In the genomic region with DNA sequence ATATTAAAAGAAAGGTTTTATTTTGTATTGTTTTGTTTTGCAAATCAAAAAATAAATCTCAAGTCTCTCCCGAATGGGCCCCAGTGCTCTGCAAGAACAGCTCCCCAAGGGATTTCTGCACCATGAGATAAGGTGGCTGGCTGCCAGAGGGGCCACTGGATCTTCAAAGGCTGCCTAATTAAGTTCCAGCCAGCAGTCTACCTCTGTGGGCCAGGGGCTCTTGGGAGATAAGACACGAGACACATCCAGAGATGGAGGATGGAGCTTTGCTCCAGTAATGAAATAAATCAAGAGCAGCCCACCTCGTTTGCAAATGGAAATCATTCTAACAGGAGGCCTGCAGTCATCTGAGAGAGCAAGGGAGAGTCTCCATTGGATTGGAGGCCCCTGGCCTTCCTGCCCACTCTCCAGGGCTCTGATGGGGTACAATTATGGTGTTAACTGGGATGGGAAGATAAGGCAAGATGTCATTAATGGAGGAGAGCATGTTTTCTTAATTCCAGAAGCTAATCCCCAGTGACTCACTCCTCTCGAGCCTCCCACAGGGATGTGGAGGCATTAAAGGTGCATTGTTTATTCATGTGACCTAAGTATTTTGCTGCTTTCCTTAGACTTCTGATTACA, we compare ENCODE assay signal across 1 cellular context.
TF ChIP-seq lines count a peak whose summit lies in the region.

No MANE protein-coding gene starts in this region.

TF ChIP-seq in HEK293, 187 proteins besides CTCF, POLR2A, EP300 and RAD21 (continued from another document and continues in another):
- TF ChIP-seq, protein P1, sequence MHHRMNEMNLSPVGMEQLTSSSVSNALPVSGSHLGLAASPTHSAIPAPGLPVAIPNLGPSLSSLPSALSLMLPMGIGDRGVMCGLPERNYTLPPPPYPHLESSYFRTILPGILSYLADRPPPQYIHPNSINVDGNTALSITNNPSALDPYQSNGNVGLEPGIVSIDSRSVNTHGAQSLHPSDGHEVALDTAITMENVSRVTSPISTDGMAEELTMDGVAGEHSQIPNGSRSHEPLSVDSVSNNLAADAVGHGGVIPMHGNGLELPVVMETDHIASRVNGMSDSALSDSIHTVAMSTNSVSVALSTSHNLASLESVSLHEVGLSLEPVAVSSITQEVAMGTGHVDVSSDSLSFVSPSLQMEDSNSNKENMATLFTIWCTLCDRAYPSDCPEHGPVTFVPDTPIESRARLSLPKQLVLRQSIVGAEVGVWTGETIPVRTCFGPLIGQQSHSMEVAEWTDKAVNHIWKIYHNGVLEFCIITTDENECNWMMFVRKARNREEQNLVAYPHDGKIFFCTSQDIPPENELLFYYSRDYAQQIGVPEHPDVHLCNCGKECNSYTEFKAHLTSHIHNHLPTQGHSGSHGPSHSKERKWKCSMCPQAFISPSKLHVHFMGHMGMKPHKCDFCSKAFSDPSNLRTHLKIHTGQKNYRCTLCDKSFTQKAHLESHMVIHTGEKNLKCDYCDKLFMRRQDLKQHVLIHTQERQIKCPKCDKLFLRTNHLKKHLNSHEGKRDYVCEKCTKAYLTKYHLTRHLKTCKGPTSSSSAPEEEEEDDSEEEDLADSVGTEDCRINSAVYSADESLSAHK (tag by site-specific recombination; IDR thresholded peaks at IDR 0.05) = no peak
- TF ChIP-seq ZIC2 (tag by site-specific recombination; IDR thresholded peaks at IDR 0.05) = peak; percentile 79
- TF ChIP-seq ZNF366 (tag by site-specific recombination; conservative IDR thresholded peaks at IDR 0.05) = no peak
- TF ChIP-seq ZNF585B (tag by site-specific recombination; IDR thresholded peaks at IDR 0.05) = no peak
- TF ChIP-seq GLIS1 (tag by site-specific recombination; IDR thresholded peaks at IDR 0.05) = peak; percentile 95
- TF ChIP-seq ZNF660 (tag by site-specific recombination; IDR thresholded peaks at IDR 0.05) = no peak
- no peak for TF ChIP-seq ZNF792 (tag by site-specific recombination; IDR thresholded peaks at IDR 0.05)
- TF ChIP-seq ZNF645 (tag by site-specific recombination; IDR thresholded peaks at IDR 0.05) = no peak
- TF ChIP-seq ZNF473 (tag by site-specific recombination; IDR thresholded peaks at IDR 0.05) = no peak
- no peak for TF ChIP-seq ZNF223 (tag by site-specific recombination; IDR thresholded peaks at IDR 0.05)
- TF ChIP-seq ZNF704 (tag by site-specific recombination; IDR thresholded peaks at IDR 0.05) = no peak
- TF ChIP-seq ZNF391 (tag by site-specific recombination; IDR thresholded peaks at IDR 0.05; ENCODE audit: borderline replicate concordance, low read depth) = no peak
- TF ChIP-seq ZBTB17 (tag by site-specific recombination; IDR thresholded peaks at IDR 0.05) = 0 out of 2 replicates have a peak, but pooled peaks have one; percentile 17
- no peak for TF ChIP-seq ZNF16 (tag by site-specific recombination; IDR thresholded peaks at IDR 0.05; ENCODE audit: low read depth)
- TF ChIP-seq ZNF169 (tag by site-specific recombination; IDR thresholded peaks at IDR 0.05) = no peak
- no peak for TF ChIP-seq ZNF112 (tag by site-specific recombination; IDR thresholded peaks at IDR 0.05)
- peak; percentile 98 for TF ChIP-seq SP7 (tag by site-specific recombination; IDR thresholded peaks at IDR 0.05)
- TF ChIP-seq ZNF2 (tag by site-specific recombination; IDR thresholded peaks at IDR 0.05) = no peak
- TF ChIP-seq KLF8 (tag by site-specific recombination; IDR thresholded peaks at IDR 0.05) = 0 out of 2 replicates have a peak, but pooled peaks have one; percentile 30
- no peak for TF ChIP-seq ZNF571 (tag by site-specific recombination; IDR thresholded peaks at IDR 0.05)
- TF ChIP-seq ZNF214 (tag by site-specific recombination; IDR thresholded peaks at IDR 0.05; ENCODE audit: borderline replicate concordance) = no peak
- TF ChIP-seq SP3 (tag by site-specific recombination; IDR thresholded peaks at IDR 0.05) = no peak
- no peak for TF ChIP-seq ZNF37A (tag by site-specific recombination; IDR thresholded peaks at IDR 0.05)
- TF ChIP-seq TCF7L2 (IDR thresholded peaks at IDR 0.05; ENCODE audit: borderline replicate concordance, low read depth, low read length) = peak; percentile 94
- no peak for TF ChIP-seq ZNF311 (tag by site-specific recombination; IDR thresholded peaks at IDR 0.05; ENCODE audit: borderline replicate concordance)
- no peak for TF ChIP-seq ZNF341 (tag by site-specific recombination; IDR thresholded peaks at IDR 0.05; ENCODE audit: low read depth)
- no peak for TF ChIP-seq REST (tag by site-specific recombination; IDR thresholded peaks at IDR 0.05)
- 0 out of 2 replicates have a peak, but pooled peaks have one; percentile 30 for TF ChIP-seq YY1 (tag by site-specific recombination; IDR thresholded peaks at IDR 0.05)
- TF ChIP-seq ZNF76 (tag by site-specific recombination; IDR thresholded peaks at IDR 0.05; ENCODE audit: borderline replicate concordance, low read depth) = no peak
- TF ChIP-seq ZNF561 (tag by site-specific recombination; IDR thresholded peaks at IDR 0.05; ENCODE audit: borderline replicate concordance) = no peak
- TF ChIP-seq ZSCAN18 (tag by site-specific recombination; IDR thresholded peaks at IDR 0.05) = no peak
- no peak for TF ChIP-seq ZNF654 (tag by site-specific recombination; IDR thresholded peaks at IDR 0.05; ENCODE audit: low read depth)
- peak; percentile 83 for TF ChIP-seq ZBTB48 (tag by site-specific recombination; IDR thresholded peaks at IDR 0.05)
- TF ChIP-seq SP2 (tag by site-specific recombination; IDR thresholded peaks at IDR 0.05) = peak; percentile 22
- TF ChIP-seq ZNF510 (tag by site-specific recombination; IDR thresholded peaks at IDR 0.05; ENCODE audit: insufficient replicate concordance) = no peak
- no peak for TF ChIP-seq ZNF248 (tag by site-specific recombination; IDR thresholded peaks at IDR 0.05)
- TF ChIP-seq ZBTB20 (tag by site-specific recombination; IDR thresholded peaks at IDR 0.05) = no peak; the same call in 1 of the 2 replicates
- peak; percentile 59; the same call in 1 of the 2 replicates for TF ChIP-seq YY2 (tag by site-specific recombination; IDR thresholded peaks at IDR 0.05)
- TF ChIP-seq HOXD13 (CRISPR knock-in tag; IDR thresholded peaks at IDR 0.05; ENCODE audit: borderline replicate concordance) = no peak
- TF ChIP-seq ZNF837 (tag by site-specific recombination; IDR thresholded peaks at IDR 0.05) = no peak
- no peak for TF ChIP-seq ZNF155 (tag by site-specific recombination; IDR thresholded peaks at IDR 0.05)
- TF ChIP-seq, protein P2, sequence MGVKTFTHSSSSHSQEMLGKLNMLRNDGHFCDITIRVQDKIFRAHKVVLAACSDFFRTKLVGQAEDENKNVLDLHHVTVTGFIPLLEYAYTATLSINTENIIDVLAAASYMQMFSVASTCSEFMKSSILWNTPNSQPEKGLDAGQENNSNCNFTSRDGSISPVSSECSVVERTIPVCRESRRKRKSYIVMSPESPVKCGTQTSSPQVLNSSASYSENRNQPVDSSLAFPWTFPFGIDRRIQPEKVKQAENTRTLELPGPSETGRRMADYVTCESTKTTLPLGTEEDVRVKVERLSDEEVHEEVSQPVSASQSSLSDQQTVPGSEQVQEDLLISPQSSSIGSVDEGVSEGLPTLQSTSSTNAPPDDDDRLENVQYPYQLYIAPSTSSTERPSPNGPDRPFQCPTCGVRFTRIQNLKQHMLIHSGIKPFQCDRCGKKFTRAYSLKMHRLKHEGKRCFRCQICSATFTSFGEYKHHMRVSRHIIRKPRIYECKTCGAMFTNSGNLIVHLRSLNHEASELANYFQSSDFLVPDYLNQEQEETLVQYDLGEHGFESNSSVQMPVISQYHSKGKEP (tag by site-specific recombination; IDR thresholded peaks at IDR 0.05) = no peak
- TF ChIP-seq ZNF394 (tag by site-specific recombination; IDR thresholded peaks at IDR 0.05; ENCODE audit: borderline replicate concordance) = no peak
- TF ChIP-seq FEZF1 (tag by site-specific recombination; IDR thresholded peaks at IDR 0.05) = no peak
- TF ChIP-seq ZNF184 (tag by site-specific recombination; IDR thresholded peaks at IDR 0.05) = no peak
- TF ChIP-seq ZSCAN16 (tag by site-specific recombination; IDR thresholded peaks at IDR 0.05) = no peak
- no peak for TF ChIP-seq ZNF785 (tag by site-specific recombination; IDR thresholded peaks at IDR 0.05)
- no peak; the same call in 1 of the 2 replicates for TF ChIP-seq ZNF692 (tag by site-specific recombination; IDR thresholded peaks at IDR 0.05)
- no peak for TF ChIP-seq HOXC10 (CRISPR knock-in tag; IDR thresholded peaks at IDR 0.05)
- TF ChIP-seq TRIM28 (IDR thresholded peaks at IDR 0.05; ENCODE audit: borderline replicate concordance, low read length) = peak; percentile 86
- TF ChIP-seq, protein P3, sequence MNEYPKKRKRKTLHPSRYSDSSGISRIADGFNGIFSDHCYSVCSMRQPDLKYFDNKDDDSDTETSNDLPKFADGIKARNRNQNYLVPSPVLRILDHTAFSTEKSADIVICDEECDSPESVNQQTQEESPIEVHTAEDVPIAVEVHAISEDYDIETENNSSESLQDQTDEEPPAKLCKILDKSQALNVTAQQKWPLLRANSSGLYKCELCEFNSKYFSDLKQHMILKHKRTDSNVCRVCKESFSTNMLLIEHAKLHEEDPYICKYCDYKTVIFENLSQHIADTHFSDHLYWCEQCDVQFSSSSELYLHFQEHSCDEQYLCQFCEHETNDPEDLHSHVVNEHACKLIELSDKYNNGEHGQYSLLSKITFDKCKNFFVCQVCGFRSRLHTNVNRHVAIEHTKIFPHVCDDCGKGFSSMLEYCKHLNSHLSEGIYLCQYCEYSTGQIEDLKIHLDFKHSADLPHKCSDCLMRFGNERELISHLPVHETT (tag by site-specific recombination; IDR thresholded peaks at IDR 0.05) = no peak
- no peak for TF ChIP-seq ZNF133 (tag by site-specific recombination; IDR thresholded peaks at IDR 0.05)
